ENCODE assay signal across 1 cellular context in the genomic region with DNA sequence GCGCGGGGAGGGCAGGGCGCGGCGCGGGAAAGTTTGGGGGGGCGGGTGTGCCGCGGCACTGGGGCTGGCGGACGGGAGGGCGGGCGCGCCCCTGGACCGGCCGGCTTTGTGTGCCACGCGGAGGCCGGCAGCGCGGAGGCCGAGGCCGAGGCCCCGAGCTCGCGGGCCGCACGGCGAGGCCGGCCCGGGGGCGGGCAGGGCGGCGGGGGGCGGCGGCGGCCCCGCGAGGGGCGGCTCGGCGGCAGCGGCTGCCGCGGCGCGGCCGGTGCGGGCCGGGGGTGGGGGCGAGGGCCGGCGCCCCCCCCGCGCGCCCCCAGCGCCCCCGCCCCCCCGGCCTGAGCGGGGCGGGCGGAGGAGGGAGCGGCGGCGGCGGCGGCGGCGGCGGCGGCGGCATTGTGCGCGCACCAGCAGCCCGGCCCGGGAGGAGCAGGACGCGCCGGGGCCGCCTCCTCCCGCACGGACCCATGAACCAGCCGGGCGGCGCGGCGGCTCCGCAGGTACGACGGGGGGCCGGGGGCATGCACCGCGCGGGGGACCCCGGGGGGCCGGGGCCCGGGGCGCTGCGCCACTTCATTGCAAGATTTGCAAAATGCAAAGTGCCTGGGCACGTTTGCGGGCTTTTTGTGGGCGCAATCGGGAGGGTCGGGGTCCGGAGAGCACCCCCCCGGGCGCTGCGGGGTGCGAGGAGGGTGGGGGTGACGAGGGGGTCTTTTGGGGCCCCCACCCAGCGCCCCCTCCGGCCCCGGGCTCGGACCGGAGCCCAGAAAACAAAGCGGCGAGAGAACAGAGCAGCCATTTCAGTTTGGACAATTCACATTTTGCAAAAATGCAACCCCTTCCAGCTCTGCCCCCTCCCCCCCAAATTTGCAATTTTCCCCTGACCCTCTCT.
TF ChIP-seq lines count a peak whose summit lies in the region.

A gene with protein sequence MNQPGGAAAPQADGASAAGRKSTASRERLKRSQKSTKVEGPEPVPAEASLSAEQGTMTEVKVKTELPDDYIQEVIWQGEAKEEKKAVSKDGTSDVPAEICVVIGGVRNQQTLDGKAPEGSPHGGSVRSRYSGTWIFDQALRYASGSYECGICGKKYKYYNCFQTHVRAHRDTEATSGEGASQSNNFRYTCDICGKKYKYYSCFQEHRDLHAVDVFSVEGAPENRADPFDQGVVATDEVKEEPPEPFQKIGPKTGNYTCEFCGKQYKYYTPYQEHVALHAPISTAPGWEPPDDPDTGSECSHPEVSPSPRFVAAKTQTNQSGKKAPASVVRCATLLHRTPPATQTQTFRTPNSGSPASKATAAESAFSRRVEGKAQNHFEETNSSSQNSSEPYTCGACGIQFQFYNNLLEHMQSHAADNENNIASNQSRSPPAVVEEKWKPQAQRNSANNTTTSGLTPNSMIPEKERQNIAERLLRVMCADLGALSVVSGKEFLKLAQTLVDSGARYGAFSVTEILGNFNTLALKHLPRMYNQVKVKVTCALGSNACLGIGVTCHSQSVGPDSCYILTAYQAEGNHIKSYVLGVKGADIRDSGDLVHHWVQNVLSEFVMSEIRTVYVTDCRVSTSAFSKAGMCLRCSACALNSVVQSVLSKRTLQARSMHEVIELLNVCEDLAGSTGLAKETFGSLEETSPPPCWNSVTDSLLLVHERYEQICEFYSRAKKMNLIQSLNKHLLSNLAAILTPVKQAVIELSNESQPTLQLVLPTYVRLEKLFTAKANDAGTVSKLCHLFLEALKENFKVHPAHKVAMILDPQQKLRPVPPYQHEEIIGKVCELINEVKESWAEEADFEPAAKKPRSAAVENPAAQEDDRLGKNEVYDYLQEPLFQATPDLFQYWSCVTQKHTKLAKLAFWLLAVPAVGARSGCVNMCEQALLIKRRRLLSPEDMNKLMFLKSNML (plus strand): TSS at position 393 of the 889 bp plus-strand sequence. CDS start 72 bp downstream, at position 465.

TF ChIP-seq in WTC11, 78 proteins besides CTCF, POLR2A, EP300 and RAD21 (continued from another document):
- TF ChIP-seq, protein P1, sequence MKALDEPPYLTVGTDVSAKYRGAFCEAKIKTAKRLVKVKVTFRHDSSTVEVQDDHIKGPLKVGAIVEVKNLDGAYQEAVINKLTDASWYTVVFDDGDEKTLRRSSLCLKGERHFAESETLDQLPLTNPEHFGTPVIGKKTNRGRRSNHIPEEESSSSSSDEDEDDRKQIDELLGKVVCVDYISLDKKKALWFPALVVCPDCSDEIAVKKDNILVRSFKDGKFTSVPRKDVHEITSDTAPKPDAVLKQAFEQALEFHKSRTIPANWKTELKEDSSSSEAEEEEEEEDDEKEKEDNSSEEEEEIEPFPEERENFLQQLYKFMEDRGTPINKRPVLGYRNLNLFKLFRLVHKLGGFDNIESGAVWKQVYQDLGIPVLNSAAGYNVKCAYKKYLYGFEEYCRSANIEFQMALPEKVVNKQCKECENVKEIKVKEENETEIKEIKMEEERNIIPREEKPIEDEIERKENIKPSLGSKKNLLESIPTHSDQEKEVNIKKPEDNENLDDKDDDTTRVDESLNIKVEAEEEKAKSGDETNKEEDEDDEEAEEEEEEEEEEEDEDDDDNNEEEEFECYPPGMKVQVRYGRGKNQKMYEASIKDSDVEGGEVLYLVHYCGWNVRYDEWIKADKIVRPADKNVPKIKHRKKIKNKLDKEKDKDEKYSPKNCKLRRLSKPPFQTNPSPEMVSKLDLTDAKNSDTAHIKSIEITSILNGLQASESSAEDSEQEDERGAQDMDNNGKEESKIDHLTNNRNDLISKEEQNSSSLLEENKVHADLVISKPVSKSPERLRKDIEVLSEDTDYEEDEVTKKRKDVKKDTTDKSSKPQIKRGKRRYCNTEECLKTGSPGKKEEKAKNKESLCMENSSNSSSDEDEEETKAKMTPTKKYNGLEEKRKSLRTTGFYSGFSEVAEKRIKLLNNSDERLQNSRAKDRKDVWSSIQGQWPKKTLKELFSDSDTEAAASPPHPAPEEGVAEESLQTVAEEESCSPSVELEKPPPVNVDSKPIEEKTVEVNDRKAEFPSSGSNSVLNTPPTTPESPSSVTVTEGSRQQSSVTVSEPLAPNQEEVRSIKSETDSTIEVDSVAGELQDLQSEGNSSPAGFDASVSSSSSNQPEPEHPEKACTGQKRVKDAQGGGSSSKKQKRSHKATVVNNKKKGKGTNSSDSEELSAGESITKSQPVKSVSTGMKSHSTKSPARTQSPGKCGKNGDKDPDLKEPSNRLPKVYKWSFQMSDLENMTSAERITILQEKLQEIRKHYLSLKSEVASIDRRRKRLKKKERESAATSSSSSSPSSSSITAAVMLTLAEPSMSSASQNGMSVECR (CRISPR knock-in tag; IDR thresholded peaks at IDR 0.05; ENCODE audit: borderline replicate concordance), result no peak
- TF ChIP-seq, protein P2, sequence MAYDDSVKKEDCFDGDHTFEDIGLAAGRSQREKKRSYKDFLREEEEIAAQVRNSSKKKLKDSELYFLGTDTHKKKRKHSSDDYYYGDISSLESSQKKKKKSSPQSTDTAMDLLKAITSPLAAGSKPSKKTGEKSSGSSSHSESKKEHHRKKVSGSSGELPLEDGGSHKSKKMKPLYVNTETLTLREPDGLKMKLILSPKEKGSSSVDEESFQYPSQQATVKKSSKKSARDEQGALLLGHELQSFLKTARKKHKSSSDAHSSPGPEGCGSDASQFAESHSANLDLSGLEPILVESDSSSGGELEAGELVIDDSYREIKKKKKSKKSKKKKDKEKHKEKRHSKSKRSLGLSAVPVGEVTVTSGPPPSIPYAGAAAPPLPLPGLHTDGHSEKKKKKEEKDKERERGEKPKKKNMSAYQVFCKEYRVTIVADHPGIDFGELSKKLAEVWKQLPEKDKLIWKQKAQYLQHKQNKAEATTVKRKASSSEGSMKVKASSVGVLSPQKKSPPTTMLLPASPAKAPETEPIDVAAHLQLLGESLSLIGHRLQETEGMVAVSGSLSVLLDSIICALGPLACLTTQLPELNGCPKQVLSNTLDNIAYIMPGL (CRISPR knock-in tag; IDR thresholded peaks at IDR 0.05), result 0 out of 2 replicates have a peak, but pooled peaks have one; percentile 29
- TF ChIP-seq TEAD4 (CRISPR knock-in tag; IDR thresholded peaks at IDR 0.05), result no peak
- TF ChIP-seq, protein P3, sequence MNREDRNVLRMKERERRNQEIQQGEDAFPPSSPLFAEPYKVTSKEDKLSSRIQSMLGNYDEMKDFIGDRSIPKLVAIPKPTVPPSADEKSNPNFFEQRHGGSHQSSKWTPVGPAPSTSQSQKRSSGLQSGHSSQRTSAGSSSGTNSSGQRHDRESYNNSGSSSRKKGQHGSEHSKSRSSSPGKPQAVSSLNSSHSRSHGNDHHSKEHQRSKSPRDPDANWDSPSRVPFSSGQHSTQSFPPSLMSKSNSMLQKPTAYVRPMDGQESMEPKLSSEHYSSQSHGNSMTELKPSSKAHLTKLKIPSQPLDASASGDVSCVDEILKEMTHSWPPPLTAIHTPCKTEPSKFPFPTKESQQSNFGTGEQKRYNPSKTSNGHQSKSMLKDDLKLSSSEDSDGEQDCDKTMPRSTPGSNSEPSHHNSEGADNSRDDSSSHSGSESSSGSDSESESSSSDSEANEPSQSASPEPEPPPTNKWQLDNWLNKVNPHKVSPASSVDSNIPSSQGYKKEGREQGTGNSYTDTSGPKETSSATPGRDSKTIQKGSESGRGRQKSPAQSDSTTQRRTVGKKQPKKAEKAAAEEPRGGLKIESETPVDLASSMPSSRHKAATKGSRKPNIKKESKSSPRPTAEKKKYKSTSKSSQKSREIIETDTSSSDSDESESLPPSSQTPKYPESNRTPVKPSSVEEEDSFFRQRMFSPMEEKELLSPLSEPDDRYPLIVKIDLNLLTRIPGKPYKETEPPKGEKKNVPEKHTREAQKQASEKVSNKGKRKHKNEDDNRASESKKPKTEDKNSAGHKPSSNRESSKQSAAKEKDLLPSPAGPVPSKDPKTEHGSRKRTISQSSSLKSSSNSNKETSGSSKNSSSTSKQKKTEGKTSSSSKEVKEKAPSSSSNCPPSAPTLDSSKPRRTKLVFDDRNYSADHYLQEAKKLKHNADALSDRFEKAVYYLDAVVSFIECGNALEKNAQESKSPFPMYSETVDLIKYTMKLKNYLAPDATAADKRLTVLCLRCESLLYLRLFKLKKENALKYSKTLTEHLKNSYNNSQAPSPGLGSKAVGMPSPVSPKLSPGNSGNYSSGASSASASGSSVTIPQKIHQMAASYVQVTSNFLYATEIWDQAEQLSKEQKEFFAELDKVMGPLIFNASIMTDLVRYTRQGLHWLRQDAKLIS (CRISPR knock-in tag; IDR thresholded peaks at IDR 0.05; ENCODE audit: borderline replicate concordance), result no peak
- TF ChIP-seq ZBTB21 (CRISPR knock-in tag; IDR thresholded peaks at IDR 0.05; ENCODE audit: borderline replicate concordance), result no peak
- TF ChIP-seq, protein P4, sequence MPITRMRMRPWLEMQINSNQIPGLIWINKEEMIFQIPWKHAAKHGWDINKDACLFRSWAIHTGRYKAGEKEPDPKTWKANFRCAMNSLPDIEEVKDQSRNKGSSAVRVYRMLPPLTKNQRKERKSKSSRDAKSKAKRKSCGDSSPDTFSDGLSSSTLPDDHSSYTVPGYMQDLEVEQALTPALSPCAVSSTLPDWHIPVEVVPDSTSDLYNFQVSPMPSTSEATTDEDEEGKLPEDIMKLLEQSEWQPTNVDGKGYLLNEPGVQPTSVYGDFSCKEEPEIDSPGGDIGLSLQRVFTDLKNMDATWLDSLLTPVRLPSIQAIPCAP (CRISPR knock-in tag; IDR thresholded peaks at IDR 0.05), result no peak
- TF ChIP-seq, protein P5, sequence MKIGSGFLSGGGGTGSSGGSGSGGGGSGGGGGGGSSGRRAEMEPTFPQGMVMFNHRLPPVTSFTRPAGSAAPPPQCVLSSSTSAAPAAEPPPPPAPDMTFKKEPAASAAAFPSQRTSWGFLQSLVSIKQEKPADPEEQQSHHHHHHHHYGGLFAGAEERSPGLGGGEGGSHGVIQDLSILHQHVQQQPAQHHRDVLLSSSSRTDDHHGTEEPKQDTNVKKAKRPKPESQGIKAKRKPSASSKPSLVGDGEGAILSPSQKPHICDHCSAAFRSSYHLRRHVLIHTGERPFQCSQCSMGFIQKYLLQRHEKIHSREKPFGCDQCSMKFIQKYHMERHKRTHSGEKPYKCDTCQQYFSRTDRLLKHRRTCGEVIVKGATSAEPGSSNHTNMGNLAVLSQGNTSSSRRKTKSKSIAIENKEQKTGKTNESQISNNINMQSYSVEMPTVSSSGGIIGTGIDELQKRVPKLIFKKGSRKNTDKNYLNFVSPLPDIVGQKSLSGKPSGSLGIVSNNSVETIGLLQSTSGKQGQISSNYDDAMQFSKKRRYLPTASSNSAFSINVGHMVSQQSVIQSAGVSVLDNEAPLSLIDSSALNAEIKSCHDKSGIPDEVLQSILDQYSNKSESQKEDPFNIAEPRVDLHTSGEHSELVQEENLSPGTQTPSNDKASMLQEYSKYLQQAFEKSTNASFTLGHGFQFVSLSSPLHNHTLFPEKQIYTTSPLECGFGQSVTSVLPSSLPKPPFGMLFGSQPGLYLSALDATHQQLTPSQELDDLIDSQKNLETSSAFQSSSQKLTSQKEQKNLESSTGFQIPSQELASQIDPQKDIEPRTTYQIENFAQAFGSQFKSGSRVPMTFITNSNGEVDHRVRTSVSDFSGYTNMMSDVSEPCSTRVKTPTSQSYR (CRISPR knock-in tag; IDR thresholded peaks at IDR 0.05), result no peak
